ENCODE assay signal across 16 cellular contexts in genomic region chr6:37265031-37265430, GRCh38.
"Had no signal": no experiment of that assay in that cellular context is flagged by ENCODE, and none has a peak within 500 bp of the region (broad histone marks: within the 10 kb centered on the region; RNA-seq: fewer than 3 reads in every experiment).

No MANE protein-coding gene starts in this region.

- H3K9me3 Mint-ChIP-seq: activated CD4-positive, alpha-beta memory T cell treated with anti-CD3 and anti-CD28 coated beads, Interleukin-2, amount 10 ng/mL, durations not matched to agents 7 days and 5 days; activated T-cell treated with anti-CD3 and anti-CD28 coated beads, Interleukin-2, amount 50 U/mL, for 24 hours; T-cell had no signal

- H3K36me3 ChIP-seq: neutrophil, thyroid gland had no signal

- ATAC-seq: activated naive CD4-positive, alpha-beta T cell treated with anti-CD3 and anti-CD28 coated beads, Interleukin-2, amount 50 U/mL, for 72 hours; esophagus mucosa; T-cell had no signal

- H3K27ac ChIP-seq: neutrophil, parathyroid adenoma, thyroid gland had no signal

- H3K9me3 ChIP-seq: neutrophil, thyroid gland had no signal

- H3K4me3 Mint-ChIP-seq: activated CD4-positive, alpha-beta memory T cell treated with anti-CD3 and anti-CD28 coated beads, Interleukin-2, amount 10 ng/mL, durations not matched to agents 7 days and 5 days; activated T-cell treated with anti-CD3 and anti-CD28 coated beads, Interleukin-2, amount 50 U/mL, for 24 hours; T-cell had no signal

- H3K27ac Mint-ChIP-seq: activated CD4-positive, alpha-beta memory T cell treated with anti-CD3 and anti-CD28 coated beads, Interleukin-2, amount 10 ng/mL, durations not matched to agents 7 days and 5 days; activated naive CD4-positive, alpha-beta T cell treated with anti-CD3 and anti-CD28 coated beads, Interleukin-2, amount 50 U/mL, for 72 hours; activated T-cell treated with anti-CD3 and anti-CD28 coated beads, Interleukin-2, amount 50 U/mL, for 24 hours had no signal

- H3K27me3 ChIP-seq: neutrophil, thyroid gland had no signal

- DNase-seq: activated CD4-positive, alpha-beta memory T cell treated with anti-CD3 and anti-CD28 coated beads, Interleukin-2, amount 10 ng/mL, durations not matched to agents 7 days and 5 days; activated CD4-positive, CD25-positive, alpha-beta regulatory T cell treated with anti-CD3 and anti-CD28 coated beads, Interleukin-2, amount 50 U/mL, for 72 hours; activated gamma-delta T cell; activated T-cell treated with anti-CD3 and anti-CD28 coated beads, Interleukin-2, amount 50 U/mL, for 24 hours; hippocampal formation; midbrain; stimulated activated CD4-positive, alpha-beta T cell treated with anti-CD3 and anti-CD28 coated beads, Interleukin-12 subunit alpha, Interleukin-12 subunit beta, amount 100 ng/mL, for 4 hours; stimulated activated CD4-positive, alpha-beta T cell treated with anti-CD3 and anti-CD28 coated beads, Interleukin-2, amount 100 ng/mL, for 24 hours; T-cell; T1000; thyroid gland had no signal

- H3K27me3 Mint-ChIP-seq: activated CD4-positive, alpha-beta memory T cell treated with anti-CD3 and anti-CD28 coated beads, Interleukin-2, amount 10 ng/mL, durations not matched to agents 7 days and 5 days; activated T-cell treated with anti-CD3 and anti-CD28 coated beads, Interleukin-2, amount 50 U/mL, for 24 hours; T-cell had no signal

- H3K4me3 ChIP-seq: lung, thyroid gland had no signal

- H3K4me1 ChIP-seq: parathyroid adenoma had no signal

- H3K9ac ChIP-seq: parathyroid adenoma had no signal
